21 cellular contexts compared by ENCODE assay signal in genomic region chr15:56180851-56181250, GRCh38.
DNase-seq lines count a peak whose midpoint lies in the region; ATAC-seq, FAIRE-seq and TF ChIP-seq lines count a peak whose summit lies in the region.
"Had no signal": no experiment of that assay in that cellular context is flagged by ENCODE, and none has a peak within 500 bp of the region (broad histone marks: within the 10 kb centered on the region; RNA-seq: fewer than 3 reads in every experiment).

No MANE protein-coding gene starts in this region.

- in situ Hi-C loops in K562 (cut with MboI): no loop called here

- intact Hi-C loops in K562 (cut with micrococcal nuclease) (no loop called here), left colon (cut with DNase I, micrococcal nuclease) (no loop called here)

- TF ChIP-seq POLR2A in K562 (conservative IDR thresholded peaks at IDR 0.05) (no peak), gastroesophageal sphincter (IDR thresholded peaks at IDR 0.05) (no peak)

- H3K4me1 ChIP-seq in GM23338 (ENCODE audit: insufficient read depth): no peaks in the 10 kb centered on the region
- no peaks in the 10 kb centered on the region; a peak in 1 of 5 replicates for H3K4me1 ChIP-seq in K562 (replicated peaks in 1 of 2; ENCODE audit: control insufficient read depth in 2 of 2, insufficient read depth in 2 of 2, low read length in 2 of 2)
- no peaks in the 10 kb centered on the region for H3K4me1 ChIP-seq in small intestine (ENCODE audit: control insufficient read depth in 2 of 2, insufficient read depth in 1 of 2, low read depth in 1 of 2, low read length in 1 of 2)
- H3K4me1 ChIP-seq in gastroesophageal sphincter: no peaks in the 10 kb centered on the region
- H3K4me1 ChIP-seq: BLaER1, Caco-2 had no signal

- H3K79me2 ChIP-seq in GM23338 (replicated peaks; ENCODE audit: insufficient read depth) (peaks cover 100% of the 10 kb centered on the region), K562 (ENCODE audit: control insufficient read depth, insufficient read depth, low read length) (peaks cover 41% of the 10 kb centered on the region)

- H3K4me2 ChIP-seq in GM23338 (no peak overlapping the region), K562 (ENCODE audit: insufficient read depth, low read length) (no peak overlapping the region)
- H3K4me2 ChIP-seq: BLaER1 had no signal

- H3K27ac ChIP-seq in GM23338 (ENCODE audit: low read depth) (0 out of 2 replicates have a peak overlapping the region, but pooled peaks have one; percentile 13), K562 (ENCODE audit: extremely low read depth, low read depth, low read length) (no peak overlapping the region), small intestine (ENCODE audit: low read depth in 1 of 2, low read length in 1 of 2) (no peak overlapping the region), gastroesophageal sphincter (no peak overlapping the region)
- H3K27ac ChIP-seq: 22Rv1, BLaER1, C4-2B had no signal

- no peak for FAIRE-seq in K562 (lab: Jason Lieb, UNC)
- no peak for FAIRE-seq in small intestine (lab: Jason Lieb, UNC)
- FAIRE-seq: A204.1, GM12892, H1 had no signal

- WGBS in K562 (ENCODE audit: insufficient coverage, low coverage, missing lambda C conversion rate): 47% methylated on average over 4 of the region's 4 CpGs
- WGBS in small intestine, 3 donors: 97% methylated on average over 4 of the region's 4 CpGs
- 96 to 97% methylated on average over 3 to 4 of the region's 4 CpGs for WGBS in gastroesophageal sphincter (ENCODE audit: low coverage in 1 of 2), 2 donors

- peaks cover 18% of the 10 kb centered on the region for H3K9me3 Mint-ChIP-seq in GM23338
- H3K9me3 Mint-ChIP-seq: CD8-positive, alpha-beta T cell had no signal

- DNase-seq in GM23338 (ENCODE audit: low spot score) (no peak), K562 (ENCODE audit: extremely low read depth in 1 of 4, low spot score in 3 of 4) (no peak), left colon (no peak), small intestine (peak; percentile 17), NCI-H1105 treated with DMSO at 0.1 percent for 48 hours (lab: John Stamatoyannopoulos, UW) (no peak)
- DNase-seq: Caco-2; CD4-positive, CD25-positive, alpha-beta regulatory T cell; DMS153; DND-41; H9 had no signal

- H3K4me3 ChIP-seq in GM23338: no peak overlapping the region
- H3K4me3 ChIP-seq in K562: no peak overlapping the region
- H3K4me3 ChIP-seq in small intestine (ENCODE audit: low read depth in 1 of 2, low read length in 2 of 2): no peak overlapping the region
- no peak overlapping the region for H3K4me3 ChIP-seq in gastroesophageal sphincter
- H3K4me3 ChIP-seq: BLaER1 had no signal

- no peaks in the 10 kb centered on the region for H3K9me3 ChIP-seq in K562 (replicated peaks; ENCODE audit: control insufficient read depth, insufficient read depth, low read depth, low read length)
- no peaks in the 10 kb centered on the region for H3K9me3 ChIP-seq in small intestine (ENCODE audit: control insufficient read depth, low read depth)
- H3K9me3 ChIP-seq in gastroesophageal sphincter: no peaks in the 10 kb centered on the region
- H3K9me3 ChIP-seq: Caco-2 had no signal

- TF ChIP-seq EP300 in K562 (IDR thresholded peaks at IDR 0.05; ENCODE audit: low read length): no peak
- no peak for TF ChIP-seq EP300 in gastroesophageal sphincter (IDR thresholded peaks at IDR 0.05)

- peaks cover 19% of the 10 kb centered on the region for H4K20me1 ChIP-seq in GM23338 (replicated peaks; ENCODE audit: insufficient read depth)
- H4K20me1 ChIP-seq in K562 (replicated peaks; ENCODE audit: control insufficient read depth, insufficient read depth, low read length): no peaks in the 10 kb centered on the region

- 0 out of 3 replicates have a peak, but pooled peaks cover 3% of the 10 kb centered on the region for H3K4me1 Mint-ChIP-seq in GM23338
- H3K4me1 Mint-ChIP-seq: H9 had no signal

- BruUV-seq in K562 (replicated peaks; lab: Mats Ljungman, UMichigan): no TSS peak

- CTCF ChIA-PET in K562 (lab: Yijun Ruan, JAX; ENCODE audit: low intra/inter-chr PET ratio): no interaction called here

- peaks cover 2% of the 10 kb centered on the region for H3K27me3 Mint-ChIP-seq in GM23338 (ENCODE audit: insufficient read depth, low read depth, poor library complexity)
- H3K27me3 Mint-ChIP-seq: B cell had no signal

- H3K27me3 ChIP-seq in GM23338 (ENCODE audit: insufficient read depth): no peaks in the 10 kb centered on the region
- no peaks in the 10 kb centered on the region for H3K27me3 ChIP-seq in K562 (ENCODE audit: control insufficient read depth in 2 of 2, insufficient read depth in 2 of 2, low read length in 2 of 2)
- H3K27me3 ChIP-seq in small intestine (ENCODE audit: control insufficient read depth in 2 of 2, insufficient read depth in 2 of 2, low read length in 2 of 2): no peaks in the 10 kb centered on the region
- no peaks in the 10 kb centered on the region for H3K27me3 ChIP-seq in gastroesophageal sphincter
- H3K27me3 ChIP-seq: BLaER1 had no signal

- no peak overlapping the region for H3K4me3 Mint-ChIP-seq in GM23338
- H3K4me3 Mint-ChIP-seq: B cell; CD8-positive, alpha-beta T cell; H9 had no signal

- no peak overlapping the region for H3K27ac Mint-ChIP-seq in GM23338
- H3K27ac Mint-ChIP-seq: B cell; CD8-positive, alpha-beta T cell; H9 had no signal

- H3K9ac ChIP-seq in K562 (ENCODE audit: insufficient read depth in 1 of 2, low read depth in 2 of 2, low read length in 2 of 2): no peak overlapping the region
- H3K9ac ChIP-seq: BLaER1 had no signal

- no peaks in the 10 kb centered on the region for H3K9me1 ChIP-seq in K562 (ENCODE audit: control insufficient read depth, insufficient read depth, low read length)

- H3K36me3 Mint-ChIP-seq in GM23338 (ENCODE audit: low read depth): peaks cover 30% of the 10 kb centered on the region

- ATAC-seq in GM23338 (no peak), K562 (peak; percentile 54), left colon (peak; percentile 76), gastroesophageal sphincter (no peak), HG03135 (IDR thresholded peaks at IDR 0.05; ENCODE audit: unreplicated experiment) (no peak)
- ATAC-seq: CD8-positive, alpha-beta T cell; HCT116 had no signal

- no peak overlapping the region for H2AFZ ChIP-seq in GM23338
- no peak overlapping the region for H2AFZ ChIP-seq in K562 (ENCODE audit: low read depth, low read length)

- no peaks in the 10 kb centered on the region for H3K9me2 ChIP-seq in GM23338 (ENCODE audit: insufficient read depth)

- TF ChIP-seq RAD21 in K562 (CRISPR knock-in tag; conservative IDR thresholded peaks at IDR 0.05 in 1 of 2, IDR thresholded peaks at IDR 0.05 in 1 of 2): no peak

- POLR2A ChIA-PET in K562 (lab: Yijun Ruan, JAX): no interaction called here

- H3K36me3 ChIP-seq in GM23338 (ENCODE audit: insufficient read depth): no peaks in the 10 kb centered on the region
- no peaks in the 10 kb centered on the region; the same call in 2 of the 3 replicates for H3K36me3 ChIP-seq in K562 (ENCODE audit: control insufficient read depth, insufficient read depth, low read length)
- no peaks in the 10 kb centered on the region for H3K36me3 ChIP-seq in small intestine (ENCODE audit: control insufficient read depth in 2 of 2, insufficient read depth in 2 of 2, low read length in 2 of 2)
- peaks cover 0 to 4% of the 10 kb centered on the region in 2 donors for H3K36me3 ChIP-seq in gastroesophageal sphincter

- TF ChIP-seq CTCF in GM23338 (conservative IDR thresholded peaks at IDR 0.05; ENCODE audit: low read depth in 2 of 2) (no peak), K562 (IDR thresholded peaks at IDR 0.05 in 2 of 3, conservative IDR thresholded peaks at IDR 0.05 in 1 of 3; ENCODE audit: insufficient read depth in 2 of 3, low read depth in 1 of 3, low read length in 3 of 3) (no peak), gastroesophageal sphincter (IDR thresholded peaks at IDR 0.05) (no peak)

- H3F3A ChIP-seq in GM23338 (replicated peaks; ENCODE audit: low read depth): no peaks in the 10 kb centered on the region

TF ChIP-seq in GM23338, 12 proteins besides CTCF, POLR2A, EP300 and RAD21:
- TF ChIP-seq EZH2 (IDR thresholded peaks at IDR 0.05; ENCODE audit: low read depth, unreplicated experiment) (no peak), ZNF114 (CRISPR knock-in tag; IDR thresholded peaks at IDR 0.05) (no peak), CREB1 (CRISPR knock-in tag; IDR thresholded peaks at IDR 0.05; ENCODE audit: low read depth) (no peak), NANOG (IDR thresholded peaks at IDR 0.05; ENCODE audit: borderline replicate concordance) (no peak), STAT1 (IDR thresholded peaks at IDR 0.05; ENCODE audit: unreplicated experiment) (no peak)

TF ChIP-seq in K562, 482 proteins besides CTCF, POLR2A, EP300 and RAD21:
- TF ChIP-seq SIRT6 (IDR thresholded peaks at IDR 0.05; ENCODE audit: low read depth, low read length): no peak
- TF ChIP-seq KDM1A (IDR thresholded peaks at IDR 0.05): no peak
- TF ChIP-seq ZFPM2 (CRISPR knock-in tag; IDR thresholded peaks at IDR 0.05): no peak
- no peak for TF ChIP-seq NCOA6 (IDR thresholded peaks at IDR 0.05)
- TF ChIP-seq ZNF253 (CRISPR knock-in tag; conservative IDR thresholded peaks at IDR 0.05): no peak
- TF ChIP-seq ILK (tag; IDR thresholded peaks at IDR 0.05; ENCODE audit: borderline replicate concordance, low read depth): no peak

Comparison
In these comparisons a context has a peak if more than half of its experiments do, and no peak if none do; other contexts are left out.
1. ATAC-seq: peak in K562 (single experiment) and left colon (single experiment); none in GM23338 (single experiment), gastroesophageal sphincter (single experiment) and HG03135 (single experiment).